In the genomic region with DNA sequence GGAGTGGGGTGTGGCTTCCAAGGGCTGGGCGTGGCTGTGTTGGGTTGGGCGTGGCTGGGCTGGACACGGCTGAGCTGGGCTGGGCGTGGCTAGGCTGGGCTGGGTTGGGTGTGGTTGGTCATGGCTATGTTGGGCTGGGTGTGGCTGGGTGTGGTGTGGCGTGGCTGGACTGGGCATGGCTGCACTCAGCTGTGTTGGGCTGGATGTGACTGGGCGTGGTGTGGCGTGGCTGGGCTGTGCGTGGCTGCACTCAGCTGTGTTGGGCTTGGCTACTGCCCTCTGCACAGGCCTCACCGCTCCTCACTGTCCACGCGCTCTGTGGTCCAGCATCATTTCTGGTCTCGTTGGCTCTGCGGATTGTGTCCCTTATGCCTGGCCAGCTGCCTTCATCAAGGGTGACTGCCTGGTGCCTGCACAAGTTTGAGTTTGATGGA, we compare ENCODE assay signal across 1 cellular context.
TF ChIP-seq lines count a peak whose summit lies in the region.

No MANE protein-coding gene starts in this region.

TF ChIP-seq in K562, 482 proteins besides CTCF, POLR2A, EP300 and RAD21 (continued from another document and continues in another):
- TF ChIP-seq, protein P1, sequence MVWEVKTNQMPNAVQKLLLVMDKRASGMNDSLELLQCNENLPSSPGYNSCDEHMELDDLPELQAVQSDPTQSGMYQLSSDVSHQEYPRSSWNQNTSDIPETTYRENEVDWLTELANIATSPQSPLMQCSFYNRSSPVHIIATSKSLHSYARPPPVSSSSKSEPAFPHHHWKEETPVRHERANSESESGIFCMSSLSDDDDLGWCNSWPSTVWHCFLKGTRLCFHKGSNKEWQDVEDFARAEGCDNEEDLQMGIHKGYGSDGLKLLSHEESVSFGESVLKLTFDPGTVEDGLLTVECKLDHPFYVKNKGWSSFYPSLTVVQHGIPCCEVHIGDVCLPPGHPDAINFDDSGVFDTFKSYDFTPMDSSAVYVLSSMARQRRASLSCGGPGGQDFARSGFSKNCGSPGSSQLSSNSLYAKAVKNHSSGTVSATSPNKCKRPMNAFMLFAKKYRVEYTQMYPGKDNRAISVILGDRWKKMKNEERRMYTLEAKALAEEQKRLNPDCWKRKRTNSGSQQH (CRISPR knock-in tag; IDR thresholded peaks at IDR 0.05), result no peak
- TF ChIP-seq ZNF3 (CRISPR knock-in tag; IDR thresholded peaks at IDR 0.05) (no peak), SREBF2 (CRISPR knock-in tag; IDR thresholded peaks at IDR 0.05) (no peak), PCBP1 (IDR thresholded peaks at IDR 0.05; ENCODE audit: low read depth, low read length, poor library complexity, severe bottlenecking) (no peak), MED1 (CRISPR knock-in tag; IDR thresholded peaks at IDR 0.05; ENCODE audit: borderline replicate concordance) (no peak), STAT5A (IDR thresholded peaks at IDR 0.05; ENCODE audit: borderline replicate concordance, low read length) (no peak), ETV5 (CRISPR knock-in tag; IDR thresholded peaks at IDR 0.05; ENCODE audit: low read depth) (no peak), MTA2 (IDR thresholded peaks at IDR 0.05; ENCODE audit: low read depth) (0 out of 2 replicates have a peak, but pooled peaks have one; percentile 32), KAT8 (IDR thresholded peaks at IDR 0.05; ENCODE audit: low read depth) (no peak), MXI1 (IDR thresholded peaks at IDR 0.05; ENCODE audit: low read depth, low read length) (peak; percentile 86), MBD2 (IDR thresholded peaks at IDR 0.05; ENCODE audit: borderline replicate concordance, low read depth) (0 out of 2 replicates have a peak, but pooled peaks have one; percentile 37), ZFPM2 (CRISPR knock-in tag; IDR thresholded peaks at IDR 0.05) (no peak), POLR2AphosphoS5 (IDR thresholded peaks at IDR 0.05; ENCODE audit: control insufficient read depth, insufficient read depth, low read depth, low read length) (no peak), MECOM (CRISPR knock-in tag; IDR thresholded peaks at IDR 0.05) (no peak), JUN (IDR thresholded peaks at IDR 0.05; ENCODE audit: borderline replicate concordance, low read depth, low read length) (no peak), JUN (CRISPR knock-in tag; IDR thresholded peaks at IDR 0.05; ENCODE audit: borderline replicate concordance) (no peak), PHF8 (IDR thresholded peaks at IDR 0.05; ENCODE audit: borderline replicate concordance, low read length) (no peak), FOSL1 (tag; conservative IDR thresholded peaks at IDR 0.05) (no peak), STAT5B (CRISPR knock-in tag; IDR thresholded peaks at IDR 0.05) (no peak), COPS2 (conservative IDR thresholded peaks at IDR 0.05) (no peak), ZNF263 (CRISPR knock-in tag; IDR thresholded peaks at IDR 0.05; ENCODE audit: borderline replicate concordance) (no peak), HIVEP1 (CRISPR knock-in tag; IDR thresholded peaks at IDR 0.05) (no peak), BCOR (IDR thresholded peaks at IDR 0.05) (no peak), EHMT2 (IDR thresholded peaks at IDR 0.05) (peak; percentile 71), PHF21A (IDR thresholded peaks at IDR 0.05; ENCODE audit: borderline replicate concordance, low read depth) (no peak), RBM34 (IDR thresholded peaks at IDR 0.05; ENCODE audit: borderline replicate concordance, insufficient read depth, low read length) (no peak), RBBP5 (IDR thresholded peaks at IDR 0.05; ENCODE audit: borderline replicate concordance, insufficient read depth, low read length, poor library complexity, severe bottlenecking) (peak; percentile 33), CBFA2T3 (IDR thresholded peaks at IDR 0.05) (no peak), NFE2L1 (tag; IDR thresholded peaks at IDR 0.05; ENCODE audit: borderline replicate concordance, low read depth) (no peak), CC2D1A (IDR thresholded peaks at IDR 0.05) (no peak), ZNF780A (CRISPR knock-in tag; IDR thresholded peaks at IDR 0.05) (no peak), ZNF717 (CRISPR knock-in tag; IDR thresholded peaks at IDR 0.05) (no peak), GATAD2B (IDR thresholded peaks at IDR 0.05; ENCODE audit: borderline replicate concordance) (no peak), ATF7 (IDR thresholded peaks at IDR 0.05) (peak; percentile 27; the same call in 1 of the 2 replicates), SAFB2 (IDR thresholded peaks at IDR 0.05; ENCODE audit: borderline replicate concordance, low read depth, low read length, severe bottlenecking) (no peak), SMARCA5 (IDR thresholded peaks at IDR 0.05) (0 out of 2 replicates have a peak, but pooled peaks have one; percentile 29), CBFA2T2 (conservative IDR thresholded peaks at IDR 0.05) (no peak), HDAC6 (IDR thresholded peaks at IDR 0.05; ENCODE audit: low read depth, low read length) (no peak), DACH1 (IDR thresholded peaks at IDR 0.05; ENCODE audit: partially characterized antibody) (peak; percentile 70), ARID1B (IDR thresholded peaks at IDR 0.05) (0 out of 2 replicates have a peak, but pooled peaks have one; percentile 37), NR3C1 (CRISPR knock-in tag; IDR thresholded peaks at IDR 0.05) (no peak), ZNF239 (CRISPR knock-in tag; IDR thresholded peaks at IDR 0.05) (no peak), ATF1 (CRISPR knock-in tag; IDR thresholded peaks at IDR 0.05) (no peak), ATF1 (tag; IDR thresholded peaks at IDR 0.05) (peak; percentile 46; the same call in 1 of the 2 replicates), KLF6 (CRISPR knock-in tag; IDR thresholded peaks at IDR 0.05; ENCODE audit: borderline replicate concordance) (no peak), YBX1 (IDR thresholded peaks at IDR 0.05) (no peak)
- TF ChIP-seq, protein P2, sequence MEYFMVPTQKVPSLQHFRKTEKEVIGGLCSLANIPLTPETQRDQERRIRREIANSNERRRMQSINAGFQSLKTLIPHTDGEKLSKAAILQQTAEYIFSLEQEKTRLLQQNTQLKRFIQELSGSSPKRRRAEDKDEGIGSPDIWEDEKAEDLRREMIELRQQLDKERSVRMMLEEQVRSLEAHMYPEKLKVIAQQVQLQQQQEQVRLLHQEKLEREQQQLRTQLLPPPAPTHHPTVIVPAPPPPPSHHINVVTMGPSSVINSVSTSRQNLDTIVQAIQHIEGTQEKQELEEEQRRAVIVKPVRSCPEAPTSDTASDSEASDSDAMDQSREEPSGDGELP (CRISPR knock-in tag; IDR thresholded peaks at IDR 0.05; ENCODE audit: borderline replicate concordance), result peak; percentile 99
- TF ChIP-seq, protein P3, sequence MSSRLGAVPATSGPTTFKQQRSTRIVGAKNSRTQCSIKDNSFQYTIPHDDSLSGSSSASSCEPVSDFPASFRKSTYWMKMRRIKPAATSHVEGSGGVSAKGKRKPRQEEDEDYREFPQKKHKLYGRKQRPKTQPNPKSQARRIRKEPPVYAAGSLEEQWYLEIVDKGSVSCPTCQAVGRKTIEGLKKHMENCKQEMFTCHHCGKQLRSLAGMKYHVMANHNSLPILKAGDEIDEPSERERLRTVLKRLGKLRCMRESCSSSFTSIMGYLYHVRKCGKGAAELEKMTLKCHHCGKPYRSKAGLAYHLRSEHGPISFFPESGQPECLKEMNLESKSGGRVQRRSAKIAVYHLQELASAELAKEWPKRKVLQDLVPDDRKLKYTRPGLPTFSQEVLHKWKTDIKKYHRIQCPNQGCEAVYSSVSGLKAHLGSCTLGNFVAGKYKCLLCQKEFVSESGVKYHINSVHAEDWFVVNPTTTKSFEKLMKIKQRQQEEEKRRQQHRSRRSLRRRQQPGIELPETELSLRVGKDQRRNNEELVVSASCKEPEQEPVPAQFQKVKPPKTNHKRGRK (tag; IDR thresholded peaks at IDR 0.05), result no peak
- TF ChIP-seq, protein P4, sequence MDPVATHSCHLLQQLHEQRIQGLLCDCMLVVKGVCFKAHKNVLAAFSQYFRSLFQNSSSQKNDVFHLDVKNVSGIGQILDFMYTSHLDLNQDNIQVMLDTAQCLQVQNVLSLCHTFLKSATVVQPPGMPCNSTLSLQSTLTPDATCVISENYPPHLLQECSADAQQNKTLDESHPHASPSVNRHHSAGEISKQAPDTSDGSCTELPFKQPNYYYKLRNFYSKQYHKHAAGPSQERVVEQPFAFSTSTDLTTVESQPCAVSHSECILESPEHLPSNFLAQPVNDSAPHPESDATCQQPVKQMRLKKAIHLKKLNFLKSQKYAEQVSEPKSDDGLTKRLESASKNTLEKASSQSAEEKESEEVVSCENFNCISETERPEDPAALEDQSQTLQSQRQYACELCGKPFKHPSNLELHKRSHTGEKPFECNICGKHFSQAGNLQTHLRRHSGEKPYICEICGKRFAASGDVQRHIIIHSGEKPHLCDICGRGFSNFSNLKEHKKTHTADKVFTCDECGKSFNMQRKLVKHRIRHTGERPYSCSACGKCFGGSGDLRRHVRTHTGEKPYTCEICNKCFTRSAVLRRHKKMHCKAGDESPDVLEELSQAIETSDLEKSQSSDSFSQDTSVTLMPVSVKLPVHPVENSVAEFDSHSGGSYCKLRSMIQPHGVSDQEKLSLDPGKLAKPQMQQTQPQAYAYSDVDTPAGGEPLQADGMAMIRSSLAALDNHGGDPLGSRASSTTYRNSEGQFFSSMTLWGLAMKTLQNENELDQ (CRISPR knock-in tag; IDR thresholded peaks at IDR 0.05; ENCODE audit: borderline replicate concordance), result no peak
- TF ChIP-seq, protein P5, sequence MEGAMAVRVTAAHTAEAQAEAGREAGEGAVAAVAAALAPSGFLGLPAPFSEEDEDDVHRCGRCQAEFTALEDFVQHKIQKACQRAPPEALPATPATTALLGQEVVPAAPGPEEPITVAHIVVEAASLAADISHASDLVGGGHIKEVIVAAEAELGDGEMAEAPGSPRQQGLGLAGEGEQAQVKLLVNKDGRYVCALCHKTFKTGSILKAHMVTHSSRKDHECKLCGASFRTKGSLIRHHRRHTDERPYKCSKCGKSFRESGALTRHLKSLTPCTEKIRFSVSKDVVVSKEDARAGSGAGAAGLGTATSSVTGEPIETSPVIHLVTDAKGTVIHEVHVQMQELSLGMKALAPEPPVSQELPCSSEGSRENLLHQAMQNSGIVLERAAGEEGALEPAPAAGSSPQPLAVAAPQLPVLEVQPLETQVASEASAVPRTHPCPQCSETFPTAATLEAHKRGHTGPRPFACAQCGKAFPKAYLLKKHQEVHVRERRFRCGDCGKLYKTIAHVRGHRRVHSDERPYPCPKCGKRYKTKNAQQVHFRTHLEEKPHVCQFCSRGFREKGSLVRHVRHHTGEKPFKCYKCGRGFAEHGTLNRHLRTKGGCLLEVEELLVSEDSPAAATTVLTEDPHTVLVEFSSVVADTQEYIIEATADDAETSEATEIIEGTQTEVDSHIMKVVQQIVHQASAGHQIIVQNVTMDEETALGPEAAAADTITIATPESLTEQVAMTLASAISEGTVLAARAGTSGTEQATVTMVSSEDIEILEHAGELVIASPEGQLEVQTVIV (CRISPR knock-in tag; IDR thresholded peaks at IDR 0.05; ENCODE audit: borderline replicate concordance), result no peak
- TF ChIP-seq, protein P6, sequence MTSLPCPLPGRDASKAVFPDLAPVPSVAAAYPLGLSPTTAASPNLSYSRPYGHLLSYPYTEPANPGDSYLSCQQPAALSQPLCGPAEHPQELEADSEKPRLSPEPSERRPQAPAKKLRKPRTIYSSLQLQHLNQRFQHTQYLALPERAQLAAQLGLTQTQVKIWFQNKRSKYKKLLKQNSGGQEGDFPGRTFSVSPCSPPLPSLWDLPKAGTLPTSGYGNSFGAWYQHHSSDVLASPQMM (CRISPR knock-in tag; IDR thresholded peaks at IDR 0.05), result no peak
- TF ChIP-seq, protein P7, sequence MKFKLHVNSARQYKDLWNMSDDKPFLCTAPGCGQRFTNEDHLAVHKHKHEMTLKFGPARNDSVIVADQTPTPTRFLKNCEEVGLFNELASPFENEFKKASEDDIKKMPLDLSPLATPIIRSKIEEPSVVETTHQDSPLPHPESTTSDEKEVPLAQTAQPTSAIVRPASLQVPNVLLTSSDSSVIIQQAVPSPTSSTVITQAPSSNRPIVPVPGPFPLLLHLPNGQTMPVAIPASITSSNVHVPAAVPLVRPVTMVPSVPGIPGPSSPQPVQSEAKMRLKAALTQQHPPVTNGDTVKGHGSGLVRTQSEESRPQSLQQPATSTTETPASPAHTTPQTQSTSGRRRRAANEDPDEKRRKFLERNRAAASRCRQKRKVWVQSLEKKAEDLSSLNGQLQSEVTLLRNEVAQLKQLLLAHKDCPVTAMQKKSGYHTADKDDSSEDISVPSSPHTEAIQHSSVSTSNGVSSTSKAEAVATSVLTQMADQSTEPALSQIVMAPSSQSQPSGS (CRISPR knock-in tag; IDR thresholded peaks at IDR 0.05), result no peak
- TF ChIP-seq, protein P8, sequence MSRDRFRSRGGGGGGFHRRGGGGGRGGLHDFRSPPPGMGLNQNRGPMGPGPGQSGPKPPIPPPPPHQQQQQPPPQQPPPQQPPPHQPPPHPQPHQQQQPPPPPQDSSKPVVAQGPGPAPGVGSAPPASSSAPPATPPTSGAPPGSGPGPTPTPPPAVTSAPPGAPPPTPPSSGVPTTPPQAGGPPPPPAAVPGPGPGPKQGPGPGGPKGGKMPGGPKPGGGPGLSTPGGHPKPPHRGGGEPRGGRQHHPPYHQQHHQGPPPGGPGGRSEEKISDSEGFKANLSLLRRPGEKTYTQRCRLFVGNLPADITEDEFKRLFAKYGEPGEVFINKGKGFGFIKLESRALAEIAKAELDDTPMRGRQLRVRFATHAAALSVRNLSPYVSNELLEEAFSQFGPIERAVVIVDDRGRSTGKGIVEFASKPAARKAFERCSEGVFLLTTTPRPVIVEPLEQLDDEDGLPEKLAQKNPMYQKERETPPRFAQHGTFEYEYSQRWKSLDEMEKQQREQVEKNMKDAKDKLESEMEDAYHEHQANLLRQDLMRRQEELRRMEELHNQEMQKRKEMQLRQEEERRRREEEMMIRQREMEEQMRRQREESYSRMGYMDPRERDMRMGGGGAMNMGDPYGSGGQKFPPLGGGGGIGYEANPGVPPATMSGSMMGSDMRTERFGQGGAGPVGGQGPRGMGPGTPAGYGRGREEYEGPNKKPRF (IDR thresholded peaks at IDR 0.05; ENCODE audit: low read depth, low read length), result no peak
- TF ChIP-seq, protein P9, sequence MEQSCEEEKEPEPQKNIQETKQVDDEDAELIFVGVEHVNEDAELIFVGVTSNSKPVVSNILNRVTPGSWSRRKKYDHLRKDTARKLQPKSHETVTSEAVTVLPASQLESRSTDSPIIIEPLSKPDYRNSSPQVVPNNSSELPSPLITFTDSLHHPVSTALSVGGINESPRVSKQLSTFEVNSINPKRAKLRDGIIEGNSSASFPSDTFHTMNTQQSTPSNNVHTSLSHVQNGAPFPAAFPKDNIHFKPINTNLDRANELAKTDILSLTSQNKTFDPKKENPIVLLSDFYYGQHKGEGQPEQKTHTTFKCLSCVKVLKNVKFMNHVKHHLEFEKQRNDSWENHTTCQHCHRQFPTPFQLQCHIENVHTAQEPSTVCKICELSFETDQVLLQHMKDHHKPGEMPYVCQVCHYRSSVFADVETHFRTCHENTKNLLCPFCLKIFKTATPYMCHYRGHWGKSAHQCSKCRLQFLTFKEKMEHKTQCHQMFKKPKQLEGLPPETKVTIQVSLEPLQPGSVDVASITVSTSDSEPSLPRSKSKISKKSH (CRISPR knock-in tag; IDR thresholded peaks at IDR 0.05), result no peak
- TF ChIP-seq, protein P10, sequence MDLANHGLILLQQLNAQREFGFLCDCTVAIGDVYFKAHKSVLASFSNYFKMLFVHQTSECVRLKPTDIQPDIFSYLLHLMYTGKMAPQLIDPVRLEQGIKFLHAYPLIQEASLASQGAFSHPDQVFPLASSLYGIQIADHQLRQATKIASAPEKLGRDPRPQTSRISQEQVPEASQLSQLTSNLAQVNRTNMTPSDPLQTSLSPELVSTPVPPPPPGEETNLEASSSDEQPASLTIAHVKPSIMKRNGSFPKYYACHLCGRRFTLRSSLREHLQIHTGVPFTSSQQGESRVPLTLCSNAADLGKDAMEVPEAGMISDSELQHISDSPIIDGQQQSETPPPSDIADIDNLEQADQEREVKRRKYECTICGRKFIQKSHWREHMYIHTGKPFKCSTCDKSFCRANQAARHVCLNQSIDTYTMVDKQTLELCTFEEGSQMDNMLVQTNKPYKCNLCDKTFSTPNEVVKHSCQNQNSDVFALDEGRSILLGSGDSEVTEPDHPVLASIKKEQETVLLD (IDR thresholded peaks at IDR 0.05), result peak; percentile 80
